34 cellular contexts compared by ENCODE assay signal in the genomic region with DNA sequence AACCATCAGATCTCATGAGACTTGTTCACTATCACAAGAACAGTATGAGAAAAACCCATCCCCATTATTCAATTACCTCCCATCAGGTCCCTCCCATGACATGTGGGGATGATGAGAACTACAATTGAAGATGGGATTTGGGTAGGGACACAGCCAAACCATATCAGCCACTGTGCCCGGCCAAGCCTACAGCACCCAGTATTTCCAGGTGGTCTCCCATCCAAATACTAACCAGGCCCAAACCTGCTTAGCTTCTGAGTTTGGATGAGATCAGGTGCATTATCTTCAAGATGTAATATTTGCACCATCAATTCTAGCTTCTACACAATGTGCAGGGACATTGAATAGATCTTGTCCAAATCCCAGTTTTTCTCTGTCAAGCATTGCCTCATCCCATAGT.
DNase-seq lines count a peak whose midpoint lies in the region; ATAC-seq, FAIRE-seq and TF ChIP-seq lines count a peak whose summit lies in the region.
"Had no signal": no experiment of that assay in that cellular context is flagged by ENCODE, and none has a peak within 500 bp of the region (broad histone marks: within the 10 kb centered on the region; RNA-seq: fewer than 3 reads in every experiment).

No MANE protein-coding gene starts in this region.

- peaks cover 0 to 5% of the 10 kb centered on the region in 2 experiments; a peak in 2 of 5 replicates for H3K27me3 ChIP-seq in HepG2 (ENCODE audit: control insufficient read depth in 1 of 2, insufficient read depth in 2 of 2, low read length in 2 of 2)
- H3K27me3 ChIP-seq in right lobe of liver: no peaks in the 10 kb centered on the region
- H3K27me3 ChIP-seq in hepatocyte: no peaks in the 10 kb centered on the region
- H3K27me3 ChIP-seq: BE2C; BLaER1; BLaER1 treated with 17β-estradiol and CSF1 and Interleukin-3, amounts not matched to agents 10 nM and 100 nM had no signal

- BruUV-seq in HepG2 (replicated peaks; lab: Mats Ljungman, UMichigan) (no TSS peak), Calu3 (replicated peaks; lab: Mats Ljungman, UMichigan) (no TSS peak)

- H3K9me3 ChIP-seq in HepG2 (ENCODE audit: low read length) (no peaks in the 10 kb centered on the region), right lobe of liver (no peaks in the 10 kb centered on the region), hepatocyte (ENCODE audit: low read depth) (no peaks in the 10 kb centered on the region)
- H3K9me3 ChIP-seq: A549, BE2C, Caco-2 had no signal

- peaks cover 6% of the 10 kb centered on the region for H3K36me3 Mint-ChIP-seq in Calu3 (ENCODE audit: insufficient read depth, unreplicated experiment)
- H3K36me3 Mint-ChIP-seq: CD14-positive monocyte; CD4-positive, alpha-beta memory T cell; CD4-positive, CD25-positive, alpha-beta regulatory T cell; CD8-positive, alpha-beta memory T cell; CD8-positive, alpha-beta T cell had no signal

- 75% methylated on average over 1 of the region's 1 CpG for WGBS in HepG2 (ENCODE audit: low lambda C conversion rate)
- WGBS in right lobe of liver (ENCODE audit: insufficient coverage, low coverage, low lambda C conversion rate, missing lambda C conversion rate): 100% methylated on average over 1 of the region's 1 CpG
- WGBS in hepatocyte (ENCODE audit: low lambda C conversion rate, missing lambda C conversion rate): 100% methylated on average over 1 of the region's 1 CpG

- intact Hi-C loops in HepG2 (cut with micrococcal nuclease; ENCODE audit: unreplicated experiment) (loop anchor here (10.0 kb wide), 1 partner anchor 61 kb away; no protein-coding TSS in a partner anchor), right lobe of liver (cut with DNase I) (no loop called here), Calu3 (cut with micrococcal nuclease; ENCODE audit: unreplicated experiment) (loop anchor here (2.0 kb wide), 1 partner anchor 55 kb away; no protein-coding TSS in a partner anchor)

- no peak overlapping the region for H3K9ac ChIP-seq in HepG2 (ENCODE audit: insufficient read depth, low read depth, low read length)
- H3K9ac ChIP-seq: BLaER1; BLaER1 treated with 17β-estradiol and CSF1 and Interleukin-3, amounts not matched to agents 10 nM and 100 nM had no signal

- H3K4me1 Mint-ChIP-seq in Calu3 (ENCODE audit: low read depth, unreplicated experiment): peaks cover 23% of the 10 kb centered on the region
- H3K4me1 Mint-ChIP-seq: B cell; CD4-positive, alpha-beta memory T cell; CD4-positive, CD25-positive, alpha-beta regulatory T cell; CD8-positive, alpha-beta memory T cell had no signal

- H3K79me2 ChIP-seq in HepG2 (ENCODE audit: insufficient read depth, low read length) (no peaks in the 10 kb centered on the region), hepatocyte (no peaks in the 10 kb centered on the region)

- TF ChIP-seq POLR2A in HepG2 (IDR thresholded peaks at IDR 0.05; ENCODE audit: insufficient read depth in 1 of 2, low read depth in 2 of 2, low read length in 2 of 2) (no peak), right lobe of liver (IDR thresholded peaks at IDR 0.05) (no peak)

- H3K4me3 ChIP-seq in HepG2 (replicated peaks in 1 of 3; ENCODE audit: insufficient read depth in 1 of 3, low read depth in 2 of 3, low read length in 3 of 3): no peak overlapping the region
- H3K4me3 ChIP-seq in right lobe of liver: no peak overlapping the region
- no peak overlapping the region for H3K4me3 ChIP-seq in hepatocyte
- H3K4me3 ChIP-seq: A549; BLaER1; BLaER1 treated with 17β-estradiol and CSF1 and Interleukin-3, amounts not matched to agents 10 nM and 100 nM had no signal

- DNase-seq in HepG2 (ENCODE audit: low spot score): no peak
- DNase-seq in right lobe of liver: no peak
- DNase-seq in Calu3: no peak
- DNase-seq in hepatocyte (ENCODE audit: low spot score): no peak
- no peak for DNase-seq in NCI-H345 treated with DMSO at 0.1 percent for 48 hours (lab: John Stamatoyannopoulos, UW; ENCODE audit: unreplicated experiment)
- DNase-seq: 8988T; ACHN; AML-193; BE2C; C1 segment of cervical spinal cord; CD4-positive, alpha-beta memory T cell; CD4-positive, alpha-beta T cell; CD4-positive, CD25-positive, alpha-beta regulatory T cell; CD8-positive, alpha-beta memory T cell; CD8-positive, alpha-beta T cell; COR-L47; DMS 273 treated with DMSO at 0.1 percent for 48 hours; DMS153; DMS53; DMS79; DMS79 treated with DMSO at 0.1 percent for 48 hours; DND-41; EL had no signal

- no peaks in the 10 kb centered on the region for H3K9me3 Mint-ChIP-seq in Calu3 (ENCODE audit: low read depth, unreplicated experiment)
- H3K9me3 Mint-ChIP-seq: CD4-positive, alpha-beta T cell; CD4-positive, CD25-positive, alpha-beta regulatory T cell; CD8-positive, alpha-beta memory T cell; CD8-positive, alpha-beta T cell had no signal

- H3K36me3 ChIP-seq in HepG2 (replicated peaks in 1 of 2; ENCODE audit: control insufficient read depth in 1 of 2, insufficient read depth in 2 of 2, low read length in 2 of 2) (no peaks in the 10 kb centered on the region), right lobe of liver (no peaks in the 10 kb centered on the region), hepatocyte (replicated peaks; ENCODE audit: insufficient read depth, low read depth) (no peaks in the 10 kb centered on the region)
- H3K36me3 ChIP-seq: BE2C; BLaER1; BLaER1 treated with 17β-estradiol and CSF1 and Interleukin-3, amounts not matched to agents 10 nM and 100 nM had no signal

- H2AFZ ChIP-seq in HepG2 (ENCODE audit: low read length) (no peak overlapping the region), hepatocyte (no peak overlapping the region)

- H3K4me2 ChIP-seq in HepG2 (ENCODE audit: low read depth, low read length) (0 out of 2 replicates have a peak overlapping the region, but pooled peaks have one; percentile 59), hepatocyte (no peak overlapping the region)
- H3K4me2 ChIP-seq: BLaER1 had no signal

- no peaks in the 10 kb centered on the region for H3K27me3 Mint-ChIP-seq in Calu3 (ENCODE audit: unreplicated experiment)
- H3K27me3 Mint-ChIP-seq: B cell; CD4-positive, CD25-positive, alpha-beta regulatory T cell had no signal

- H3K9me2 ChIP-seq in hepatocyte (replicated peaks; ENCODE audit: insufficient read depth): no peaks in the 10 kb centered on the region

- H3K4me1 ChIP-seq in HepG2 (ENCODE audit: insufficient read depth, low read length) (peaks cover 70% of the 10 kb centered on the region), right lobe of liver (peaks cover 0 to 15% (median 3%) of the 10 kb centered on the region in 4 donors), hepatocyte (ENCODE audit: insufficient read depth) (peaks cover 12% of the 10 kb centered on the region)

- POLR2A ChIA-PET in HepG2 (lab: Yijun Ruan, JAX): interaction anchor here (1.3 kb wide), 1 partner anchor 65 kb away, joined by 4 read pairs; no protein-coding TSS in a partner anchor

- no peak for TF ChIP-seq EP300 in HepG2 (IDR thresholded peaks at IDR 0.05; ENCODE audit: low read depth in 2 of 2, low read length in 2 of 2)
- no peak for TF ChIP-seq EP300 in HepG2 (CRISPR knock-in tag; IDR thresholded peaks at IDR 0.05; ENCODE audit: borderline replicate concordance)

- no peak overlapping the region for H3K4me3 Mint-ChIP-seq in Calu3 (ENCODE audit: low read depth, unreplicated experiment)
- H3K4me3 Mint-ChIP-seq: B cell; CD14-positive monocyte; CD4-positive, alpha-beta memory T cell; CD4-positive, alpha-beta T cell; CD4-positive, CD25-positive, alpha-beta regulatory T cell; CD8-positive, alpha-beta memory T cell; CD8-positive, alpha-beta T cell had no signal

- H3K27ac Mint-ChIP-seq in Calu3 (ENCODE audit: unreplicated experiment): peak overlapping the region; percentile 43
- H3K27ac Mint-ChIP-seq: B cell; CD14-positive monocyte; CD4-positive, alpha-beta memory T cell; CD4-positive, alpha-beta T cell; CD4-positive, CD25-positive, alpha-beta regulatory T cell; CD8-positive, alpha-beta T cell had no signal

- in situ Hi-C loops in HepG2 (cut with HindIII; ENCODE audit: extremely low pct_ligation_motif_present, low pct_unique_long_range_greater_than_20kb): no loop called here

- H4K20me1 ChIP-seq in HepG2 (ENCODE audit: insufficient read depth, low read length): no peaks in the 10 kb centered on the region
- no peaks in the 10 kb centered on the region for H4K20me1 ChIP-seq in hepatocyte (ENCODE audit: insufficient read depth, poor library complexity, severe bottlenecking)
- H4K20me1 ChIP-seq: BLaER1; BLaER1 treated with 17β-estradiol and CSF1 and Interleukin-3, amounts not matched to agents 10 nM and 100 nM had no signal

- TF ChIP-seq RAD21 in HepG2 (CRISPR knock-in tag; IDR thresholded peaks at IDR 0.05): no peak

- TF ChIP-seq CTCF in HepG2 (CRISPR knock-in tag; IDR thresholded peaks at IDR 0.05): no peak
- no peak for TF ChIP-seq CTCF in right lobe of liver (IDR thresholded peaks at IDR 0.05)
- no peak for TF ChIP-seq CTCF in Calu3 (IDR thresholded peaks at IDR 0.05; ENCODE audit: unreplicated experiment)
- no peak for TF ChIP-seq CTCF in hepatocyte (IDR thresholded peaks at IDR 0.05; ENCODE audit: poor library complexity)

- H3K27ac ChIP-seq in HepG2 (ENCODE audit: extremely low read length, insufficient read depth, low read length): no peak overlapping the region
- no peak overlapping the region for H3K27ac ChIP-seq in right lobe of liver
- peak overlapping the region; percentile 39 for H3K27ac ChIP-seq in hepatocyte
- H3K27ac ChIP-seq: 22Rv1; BLaER1; BLaER1 treated with 17β-estradiol and CSF1 and Interleukin-3, amounts not matched to agents 10 nM and 100 nM; C4-2B had no signal

- FAIRE-seq in HepG2 (lab: Jason Lieb, UNC): no peak
- FAIRE-seq: A204.1, A549, D721Med had no signal

- ATAC-seq in HepG2 (no peak), right lobe of liver (no peak), HG02938 (IDR thresholded peaks at IDR 0.05; ENCODE audit: unreplicated experiment) (no peak)
- ATAC-seq: A549; CD8-positive, alpha-beta T cell had no signal

- CTCF ChIA-PET in HepG2 (lab: Yijun Ruan, JAX; ENCODE audit: low intra/inter-chr PET ratio, low total read pairs): no interaction called here
- CTCF ChIA-PET in Calu3 (lab: Charles Lee): no interaction called here

TF ChIP-seq in HepG2, 621 proteins besides CTCF, POLR2A, EP300 and RAD21:
- TF ChIP-seq GTF3A (CRISPR knock-in tag; conservative IDR thresholded peaks at IDR 0.05) (peak; percentile 98), SAP130 (CRISPR knock-in tag; IDR thresholded peaks at IDR 0.05; ENCODE audit: low read depth) (no peak)
TF ChIP-seq in HepG2: peak in this region for 1.

Comparison
In these comparisons a context has a peak if more than half of its experiments do, and no peak if none do; other contexts are left out.
1. intact Hi-C loops: an anchor here in HepG2 (10.0 kb wide) and Calu3 (2.0 kb wide); none called in right lobe of liver.